ENCODE assay signal across 8 cellular contexts in genomic region chr11:101129203-101129943, GRCh38. TPM values are rescaled to one million over a fixed set of nuclear protein-coding genes. Genes with fewer than 3 reads are reported as not detected.
DNase-seq lines count a peak whose midpoint lies in the region; ATAC-seq and TF ChIP-seq lines count a peak whose summit lies in the region.
"Had no signal": no experiment of that assay in that cellular context is flagged by ENCODE, and none has a peak within 500 bp of the region (broad histone marks: within the 10 kb centered on the region; RNA-seq: fewer than 3 reads in every experiment).

Gene PGR, minus strand, starts transcription at chr11:101129813. Its CDS starts 743 bp downstream, at chr11:101129070.

- H3K27ac Mint-ChIP-seq in activated T-cell treated with anti-CD3 and anti-CD28 coated beads, Interleukin-2, amount 50 U/mL, for 24 hours: no peak within 1 kb of the TSS

- H3K4me3 ChIP-seq in LNCaP clone FGC (ENCODE audit: low read depth, low read length) (peak within 1 kb of the TSS; percentile 46), dorsolateral prefrontal cortex (peak within 1 kb of the TSS; percentile 19 to 69 (median 51)), lung (peak within 1 kb of the TSS; percentile 56), thoracic aorta (peak within 1 kb of the TSS; percentile 92)

- H3K27me3 Mint-ChIP-seq in activated T-cell treated with anti-CD3 and anti-CD28 coated beads, Interleukin-2, amount 50 U/mL, for 24 hours: peaks cover 54% of the 10 kb centered on the region
- peaks cover 32% of the 10 kb centered on the region for H3K27me3 Mint-ChIP-seq in activated T-cell treated with anti-CD3 and anti-CD28 coated beads, Interleukin-2, amount 50 U/mL, for 4 hours (ENCODE audit: low read depth)

- intact Hi-C loops in dorsolateral prefrontal cortex (cut with DNase I): no loop called here

- ATAC-seq in lung (ENCODE audit: insufficient read depth, low FRiP score) (no peak), thoracic aorta (ENCODE audit: insufficient number of reproducible peaks, low FRiP score, low read depth) (no peak)
- ATAC-seq in activated T-cell treated with anti-CD3 and anti-CD28 coated beads, Interleukin-2, amount 50 U/mL, for 4 hours: no peak

- no peak within 1 kb of the TSS for H3K4me3 Mint-ChIP-seq in activated T-cell treated with anti-CD3 and anti-CD28 coated beads, Interleukin-2, amount 50 U/mL, for 24 hours
- no peak within 1 kb of the TSS for H3K4me3 Mint-ChIP-seq in activated T-cell treated with anti-CD3 and anti-CD28 coated beads, Interleukin-2, amount 50 U/mL, for 4 hours

- DNase-seq in LNCaP clone FGC (ENCODE audit: low read depth) (no peak), dorsolateral prefrontal cortex (no peak), lung (ENCODE audit: low spot score) (peak; percentile 49), thoracic aorta (ENCODE audit: low spot score) (peak; percentile 28)
- no peak for DNase-seq in activated T-cell treated with anti-CD3 and anti-CD28 coated beads, Interleukin-2, amount 50 U/mL, for 24 hours
- no peak for DNase-seq in stimulated activated CD4-positive, alpha-beta T cell treated with anti-CD3 and anti-CD28 coated beads, Interleukin-4, amount 100 ng/mL, for 1 hour
- DNase-seq in activated T-cell treated with anti-CD3 and anti-CD28 coated beads, Interleukin-2, amount 50 U/mL, for 4 hours: no peak

- H3K4me1 ChIP-seq in lung (ENCODE audit: control insufficient read depth in 2 of 2, insufficient read depth in 2 of 2, low read length in 2 of 2) (peaks cover 2 to 11% of the 10 kb centered on the region in 2 donors), thoracic aorta (ENCODE audit: control insufficient read depth in 1 of 2, low read depth in 2 of 2) (peaks cover 7 to 12% of the 10 kb centered on the region in 2 donors)

- no peaks in the 10 kb centered on the region for H3K36me3 Mint-ChIP-seq in activated T-cell treated with anti-CD3 and anti-CD28 coated beads, Interleukin-2, amount 50 U/mL, for 24 hours (ENCODE audit: low read depth)
- no peaks in the 10 kb centered on the region for H3K36me3 Mint-ChIP-seq in activated T-cell treated with anti-CD3 and anti-CD28 coated beads, Interleukin-2, amount 50 U/mL, for 4 hours (ENCODE audit: insufficient read depth)

- peaks cover 2% of the 10 kb centered on the region for H3K9me3 Mint-ChIP-seq in activated T-cell treated with anti-CD3 and anti-CD28 coated beads, Interleukin-2, amount 50 U/mL, for 24 hours
- no peaks in the 10 kb centered on the region for H3K9me3 Mint-ChIP-seq in activated T-cell treated with anti-CD3 and anti-CD28 coated beads, Interleukin-2, amount 50 U/mL, for 4 hours

- H3K27me3 ChIP-seq in dorsolateral prefrontal cortex (peaks cover 9 to 99% (median 57%) of the 10 kb centered on the region in 45 donors), lung (ENCODE audit: control insufficient read depth, insufficient read depth) (peaks cover 6% of the 10 kb centered on the region), thoracic aorta (replicated peaks; ENCODE audit: insufficient read depth) (no peaks in the 10 kb centered on the region)

- H3K9me3 ChIP-seq in lung (ENCODE audit: control insufficient read depth in 2 of 2, insufficient read depth in 1 of 2, low read length in 1 of 2) (peaks cover 0 to 12% of the 10 kb centered on the region in 2 donors), thoracic aorta (no peaks in the 10 kb centered on the region)

- no peaks in the 10 kb centered on the region for H3K36me3 ChIP-seq in lung (ENCODE audit: control insufficient read depth in 2 of 2, insufficient read depth in 2 of 2, low read length in 2 of 2)
- H3K36me3 ChIP-seq in thoracic aorta: no peaks in the 10 kb centered on the region

- H3K27ac ChIP-seq in dorsolateral prefrontal cortex (no peak within 1 kb of the TSS), lung (ENCODE audit: low read depth in 1 of 2, low read length in 1 of 2) (peak within 1 kb of the TSS in 1 of 2 donors; percentile 40), thoracic aorta (peak within 1 kb of the TSS; percentile 88 to 93)
- H3K27ac ChIP-seq: HL-60 had no signal

- 1 to 2% methylated on average over 38 of the region's 38 CpGs for WGBS in lung, 2 donors

- H3K4me1 Mint-ChIP-seq in activated T-cell treated with anti-CD3 and anti-CD28 coated beads, Interleukin-2, amount 50 U/mL, for 24 hours (ENCODE audit: low read depth): peaks cover 3% of the 10 kb centered on the region
- peaks cover 3% of the 10 kb centered on the region for H3K4me1 Mint-ChIP-seq in activated T-cell treated with anti-CD3 and anti-CD28 coated beads, Interleukin-2, amount 50 U/mL, for 4 hours (ENCODE audit: low read depth)

- no peak for TF ChIP-seq CTCF in LNCaP clone FGC (IDR thresholded peaks at IDR 0.05; ENCODE audit: control insufficient read depth, extremely low read depth, insufficient read depth)
- TF ChIP-seq CTCF in dorsolateral prefrontal cortex (IDR thresholded peaks at IDR 0.05 in 54 of 56, conservative IDR thresholded peaks at IDR 0.05 in 2 of 56; ENCODE audit: low read depth in 1 of 56, partially characterized antibody in 56 of 56): no peak
- TF ChIP-seq CTCF in lung (IDR thresholded peaks at IDR 0.05; ENCODE audit: control extremely low read depth, extremely low read depth): no peak
- no peak for TF ChIP-seq CTCF in thoracic aorta (IDR thresholded peaks at IDR 0.05)

RNA-seq across cellular contexts. Expression of gene PGR, which starts in this region (rescaled TPM):
- 1 to 10 TPM in 67 of 120 experiments, under 1 TPM in 53; 0.28 to 4.2 (median 1.1) TPM for total RNA-seq in dorsolateral prefrontal cortex
- total RNA-seq in lung: 1 to 10 TPM; 2.5 to 8.8 TPM
- polyA plus RNA-seq in lung: under 1 TPM; 0.16 to 0.18 TPM
- 10 to 100 TPM; 22.4 to 25.2 TPM for total RNA-seq in thoracic aorta
- under 1 TPM in 2 of 3 donors, not detected in 1; 0.03 to 0.05 TPM for total RNA-seq in activated T-cell treated with anti-CD3 and anti-CD28 coated beads, Interleukin-2, amount 50 U/mL, for 4 hours

Comparison
In these comparisons a context has a peak if more than half of its experiments do, and no peak if none do; other contexts are left out.
1. DNase-seq: peak in lung (single experiment) and thoracic aorta (single experiment); none in LNCaP clone FGC (single experiment), dorsolateral prefrontal cortex (0 of 10), activated T-cell treated with anti-CD3 and anti-CD28 coated beads, Interleukin-2, amount 50 U/mL, for 24 hours (single experiment), stimulated activated CD4-positive, alpha-beta T cell treated with anti-CD3 and anti-CD28 coated beads, Interleukin-4, amount 100 ng/mL, for 1 hour (single experiment) and activated T-cell treated with anti-CD3 and anti-CD28 coated beads, Interleukin-2, amount 50 U/mL, for 4 hours (single experiment).
2. H3K27ac ChIP-seq: peak in thoracic aorta (2 of 2); none in dorsolateral prefrontal cortex (0 of 59).
3. Peak in every context shown above with its lines, with median percentiles within 50 percentile points of each other: H3K4me3 ChIP-seq.